In genomic region chr7:155214328-155214986, GRCh38 we compare ENCODE assay signal across 10 cellular contexts.
DNase-seq lines count a peak whose midpoint lies in the region; ATAC-seq, FAIRE-seq and TF ChIP-seq lines count a peak whose summit lies in the region.
"Had no signal": no experiment of that assay in that cellular context is flagged by ENCODE, and none has a peak within 500 bp of the region (broad histone marks: within the 10 kb centered on the region; RNA-seq: fewer than 3 reads in every experiment).

No MANE protein-coding gene starts in this region.

- ATAC-seq in mucosa of descending colon (peak; percentile 74), HG02938 (IDR thresholded peaks at IDR 0.05; ENCODE audit: unreplicated experiment) (no peak), HG03108 (IDR thresholded peaks at IDR 0.05; ENCODE audit: unreplicated experiment) (no peak)
- ATAC-seq: CD8-positive, alpha-beta T cell had no signal

- H3K27ac Mint-ChIP-seq in MCF 10A (ENCODE audit: low read depth, unreplicated experiment) (no peak overlapping the region), astrocyte (ENCODE audit: unreplicated experiment) (peak overlapping the region; percentile 97)
- H3K27ac Mint-ChIP-seq: CD8-positive, alpha-beta T cell had no signal

- H3K4me2 ChIP-seq in astrocyte (ENCODE audit: low read length): peak overlapping the region; percentile 68

- H3K4me3 ChIP-seq in breast epithelium (peak overlapping the region; percentile 42 to 59 (median 50)), astrocyte (ENCODE audit: insufficient read depth, low read depth, low read length) (no peak overlapping the region), mucosa of descending colon (no peak overlapping the region)

- H3K9me3 ChIP-seq in breast epithelium (no peaks in the 10 kb centered on the region), astrocyte (ENCODE audit: insufficient read depth, low read depth, low read length) (no peaks in the 10 kb centered on the region), mucosa of descending colon (no peaks in the 10 kb centered on the region)

- no peak for TF ChIP-seq POLR2A in breast epithelium (IDR thresholded peaks at IDR 0.05)

- H3K9ac ChIP-seq in astrocyte (ENCODE audit: low read length): peak overlapping the region; percentile 38

- no peaks in the 10 kb centered on the region for H3K36me3 Mint-ChIP-seq in MCF 10A (ENCODE audit: insufficient read depth, unreplicated experiment)
- H3K36me3 Mint-ChIP-seq in astrocyte (ENCODE audit: low read depth, unreplicated experiment): no peaks in the 10 kb centered on the region
- H3K36me3 Mint-ChIP-seq: CD8-positive, alpha-beta T cell had no signal

- BruUV-seq in MCF 10A (replicated peaks; lab: Mats Ljungman, UMichigan): no TSS peak

- DNase-seq in breast epithelium (ENCODE audit: low spot score in 2 of 2) (peak; percentile 28 to 53), MCF 10A (ENCODE audit: unreplicated experiment) (no peak), astrocyte (ENCODE audit: low read depth) (no peak), mucosa of descending colon (peak in 1 of 3 donors; percentile 45), urothelium cell line (ENCODE audit: low spot score) (peak; percentile 2), HEK293T (ENCODE audit: extremely low spot score) (no peak)
- DNase-seq: CD8-positive, alpha-beta T cell; hippocampal formation had no signal

- H3K4me3 Mint-ChIP-seq in MCF 10A (ENCODE audit: unreplicated experiment): no peak overlapping the region
- peak overlapping the region; percentile 54 for H3K4me3 Mint-ChIP-seq in astrocyte (ENCODE audit: unreplicated experiment)
- H3K4me3 Mint-ChIP-seq: CD8-positive, alpha-beta T cell had no signal

- H4K20me1 ChIP-seq in astrocyte (ENCODE audit: insufficient read depth, low read length): no peaks in the 10 kb centered on the region

- TF ChIP-seq CTCF in breast epithelium (IDR thresholded peaks at IDR 0.05) (no peak), MCF 10A (IDR thresholded peaks at IDR 0.05; ENCODE audit: unreplicated experiment) (no peak), astrocyte (IDR thresholded peaks at IDR 0.05; ENCODE audit: insufficient read depth, low read depth, low read length) (no peak), mucosa of descending colon (IDR thresholded peaks at IDR 0.05) (no peak)

- H3K27ac ChIP-seq in breast epithelium: peak overlapping the region; percentile 33 to 75
- H3K27ac ChIP-seq in astrocyte (ENCODE audit: low read depth, low read length): no peak overlapping the region

- FAIRE-seq in astrocyte (lab: Jason Lieb, UNC) (no peak), urothelium cell line (lab: Jason Lieb, UNC) (no peak)

- H3K4me1 Mint-ChIP-seq in MCF 10A (ENCODE audit: insufficient read depth, unreplicated experiment): no peaks in the 10 kb centered on the region
- H3K4me1 Mint-ChIP-seq in astrocyte (ENCODE audit: low read depth, unreplicated experiment): peaks cover 19% of the 10 kb centered on the region

- intact Hi-C loops in breast epithelium (cut with DNase I; ENCODE audit: low total_unique reads): loop anchor here (5.0 kb wide), 1 partner anchor 88 kb away; no protein-coding TSS in a partner anchor
- intact Hi-C loops in MCF 10A (cut with micrococcal nuclease): no loop called here
- intact Hi-C loops in mucosa of descending colon (cut with DNase I, micrococcal nuclease): no loop called here

- POLR2A ChIA-PET in MCF 10A (lab: Yijun Ruan, JAX): interaction anchor here (0.6 kb wide), 1 partner anchor 8 kb away, joined by 3 read pairs; no protein-coding TSS in a partner anchor
- POLR2A ChIA-PET in HEK293T (lab: Yijun Ruan, JAX): interaction anchor here (1.3 to 5.4 kb wide), 4 partner anchors 8 to 83 kb away, joined by 5 to 33 read pairs (median 6); partner anchors contain the start of gene INSIG1

- no peaks in the 10 kb centered on the region for H3K4me1 ChIP-seq in breast epithelium
- H3K4me1 ChIP-seq in astrocyte (ENCODE audit: insufficient read depth, low read length): peaks cover 24% of the 10 kb centered on the region
- H3K4me1 ChIP-seq in mucosa of descending colon (ENCODE audit: low read depth): peaks cover 3% of the 10 kb centered on the region

- peak overlapping the region; percentile 64 for H2AFZ ChIP-seq in astrocyte (ENCODE audit: low read depth, low read length)

- H3K27me3 ChIP-seq in breast epithelium (peaks cover 0 to 12% of the 10 kb centered on the region in 2 donors), astrocyte (ENCODE audit: insufficient read depth, low read length) (no peaks in the 10 kb centered on the region)

- no peaks in the 10 kb centered on the region for H3K36me3 ChIP-seq in breast epithelium
- no peaks in the 10 kb centered on the region for H3K36me3 ChIP-seq in astrocyte (ENCODE audit: insufficient read depth, low read length)
- no peaks in the 10 kb centered on the region for H3K36me3 ChIP-seq in mucosa of descending colon (ENCODE audit: low read depth)

- H3K27me3 Mint-ChIP-seq in MCF 10A (ENCODE audit: insufficient read depth, unreplicated experiment) (peaks cover 11% of the 10 kb centered on the region), astrocyte (ENCODE audit: low read depth, unreplicated experiment) (no peaks in the 10 kb centered on the region)

- no peaks in the 10 kb centered on the region for H3K79me2 ChIP-seq in astrocyte (ENCODE audit: insufficient read depth, low read length)

- no peaks in the 10 kb centered on the region for H3K9me3 Mint-ChIP-seq in MCF 10A (ENCODE audit: unreplicated experiment)
- H3K9me3 Mint-ChIP-seq in astrocyte (ENCODE audit: unreplicated experiment): peaks cover 1% of the 10 kb centered on the region
- H3K9me3 Mint-ChIP-seq: CD8-positive, alpha-beta T cell had no signal

- CTCF ChIA-PET in MCF 10A (lab: Yijun Ruan, JAX) (interaction anchor here (1.0 to 1.2 kb wide), 3 partner anchors 10 to 287 kb away, joined by 3 to 5 read pairs (median 4); no protein-coding TSS in a partner anchor), HEK293T (lab: Yijun Ruan, JAX) (interaction anchor here (0.6 to 1.4 kb wide), 3 partner anchors 9 to 40 kb away, joined by 4 to 5 read pairs (median 4); no protein-coding TSS in a partner anchor)

TF ChIP-seq in HEK293T, 16 proteins besides CTCF, POLR2A, EP300 and RAD21:
- no peak for TF ChIP-seq LEF1 (IDR thresholded peaks at IDR 0.05; ENCODE audit: borderline replicate concordance)
- TF ChIP-seq SP1 (IDR thresholded peaks at IDR 0.05): no peak
- no peak for TF ChIP-seq L3MBTL2 (conservative IDR thresholded peaks at IDR 0.05)
- TF ChIP-seq FOXK2 (IDR thresholded peaks at IDR 0.05): no peak
- TF ChIP-seq ELF4 (IDR thresholded peaks at IDR 0.05): no peak
- TF ChIP-seq BHLHE40 (IDR thresholded peaks at IDR 0.05; ENCODE audit: borderline replicate concordance): no peak
- no peak for TF ChIP-seq FOXM1 (IDR thresholded peaks at IDR 0.05; ENCODE audit: borderline replicate concordance)
- TF ChIP-seq NFRKB (IDR thresholded peaks at IDR 0.05): no peak
- TF ChIP-seq ARNT (IDR thresholded peaks at IDR 0.05): no peak
- TF ChIP-seq SUZ12 (IDR thresholded peaks at IDR 0.05): no peak
- no peak for TF ChIP-seq FOXA1 (IDR thresholded peaks at IDR 0.05)
- TF ChIP-seq HDGF (IDR thresholded peaks at IDR 0.05; ENCODE audit: borderline replicate concordance): no peak
- TF ChIP-seq ZNF384 (IDR thresholded peaks at IDR 0.05): no peak
- TF ChIP-seq CTBP1 (IDR thresholded peaks at IDR 0.05; ENCODE audit: borderline replicate concordance): no peak
- no peak for TF ChIP-seq PKNOX1 (IDR thresholded peaks at IDR 0.05)
- TF ChIP-seq TARDBP (IDR thresholded peaks at IDR 0.05): no peak

Comparison
In these comparisons a context has a peak if more than half of its experiments do, and no peak if none do; other contexts are left out.
1. DNase-seq: peak in breast epithelium (2 of 2) and urothelium cell line (single experiment); none in MCF 10A (single experiment), astrocyte (single experiment) and HEK293T (single experiment).
2. H3K4me3 ChIP-seq: peak in breast epithelium (3 of 3); none in astrocyte (single experiment) and mucosa of descending colon (single experiment).